In the genomic region with DNA sequence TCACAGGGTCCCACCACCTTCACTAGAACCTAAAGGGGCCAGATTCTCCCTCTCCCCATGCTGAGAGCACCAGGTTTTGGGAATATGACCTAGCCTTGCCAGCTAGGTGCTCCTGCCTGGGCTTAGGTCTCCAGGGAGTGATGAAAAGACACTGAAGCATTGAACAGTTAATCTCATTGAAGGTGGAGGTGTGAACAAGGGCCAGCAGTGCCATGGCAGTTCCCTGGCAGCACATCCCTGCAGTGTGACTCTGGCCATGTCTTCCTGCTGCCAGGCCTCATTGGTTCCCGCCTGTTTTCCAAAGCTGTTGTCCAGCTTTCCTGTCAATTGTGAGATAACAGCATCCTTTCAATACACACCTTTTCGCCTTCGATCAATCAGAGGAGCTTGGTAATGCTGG, we compare ENCODE assay signal across 22 cellular contexts.
"Had no signal": no experiment of that assay in that cellular context is flagged by ENCODE, and none has a peak within 500 bp of the region (broad histone marks: within the 10 kb centered on the region; RNA-seq: fewer than 3 reads in every experiment).

No MANE protein-coding gene starts in this region.

- H3K4me1 ChIP-seq: spleen, testis had no signal

- H3K36me3 Mint-ChIP-seq: brain; naive thymus-derived CD4-positive, alpha-beta T cell; type B pancreatic cell had no signal

- H3K27ac Mint-ChIP-seq: activated naive CD4-positive, alpha-beta T cell treated with anti-CD3 and anti-CD28 coated beads, Interleukin-2, amount 50 U/mL, for 24 hours; progenitor cell of endocrine pancreas; T-helper 17 cell; type B pancreatic cell had no signal

- H3K4me3 Mint-ChIP-seq: activated naive CD4-positive, alpha-beta T cell treated with anti-CD3 and anti-CD28 coated beads, Interleukin-2, amount 50 U/mL, for 24 hours; naive thymus-derived CD4-positive, alpha-beta T cell; neural crest cell; type B pancreatic cell had no signal

- H3K9me3 Mint-ChIP-seq: activated naive CD4-positive, alpha-beta T cell treated with anti-CD3 and anti-CD28 coated beads, Interleukin-2, amount 50 U/mL, for 24 hours; brain; naive thymus-derived CD4-positive, alpha-beta T cell; neural crest cell; type B pancreatic cell had no signal

- H3K36me3 ChIP-seq: spleen had no signal

- H3K27me3 Mint-ChIP-seq: activated naive CD4-positive, alpha-beta T cell treated with anti-CD3 and anti-CD28 coated beads, Interleukin-2, amount 50 U/mL, for 24 hours; brain; progenitor cell of endocrine pancreas; type B pancreatic cell had no signal

- H3K27ac ChIP-seq: coronary artery, spleen, testis had no signal

- H3K9me3 ChIP-seq: spleen, testis had no signal

- H3K4me3 ChIP-seq: lung, spleen, testis had no signal

- DNase-seq: activated CD4-positive, alpha-beta T cell treated with anti-CD3 and anti-CD28 coated beads for 4 hours; activated CD4-positive, alpha-beta T cell treated with anti-CD3 and anti-CD28 coated beads, Interleukin-2, amount 50 U/mL, for 48 hours; activated CD4-positive, CD25-positive, alpha-beta regulatory T cell; activated gamma-delta T cell; aorta; kidney; naive thymus-derived CD4-positive, alpha-beta T cell; retina; spleen; stimulated activated CD4-positive, alpha-beta T cell treated with anti-CD3 and anti-CD28 coated beads, Interleukin-4, amount 100 ng/mL, for 1 hour; stimulated activated naive CD4-positive, alpha-beta T cell; SW 1271; T-helper 17 cell; testis had no signal

- H3K27me3 ChIP-seq: spleen, testis had no signal

- H3K4me1 Mint-ChIP-seq: activated naive CD4-positive, alpha-beta T cell treated with anti-CD3 and anti-CD28 coated beads, Interleukin-2, amount 50 U/mL, for 24 hours; neural crest cell had no signal

- ATAC-seq: left lobe of liver; naive thymus-derived CD4-positive, alpha-beta T cell; T-helper 17 cell had no signal
